Comparison of ENCODE assay signal across 8 cellular contexts in the genomic region with DNA sequence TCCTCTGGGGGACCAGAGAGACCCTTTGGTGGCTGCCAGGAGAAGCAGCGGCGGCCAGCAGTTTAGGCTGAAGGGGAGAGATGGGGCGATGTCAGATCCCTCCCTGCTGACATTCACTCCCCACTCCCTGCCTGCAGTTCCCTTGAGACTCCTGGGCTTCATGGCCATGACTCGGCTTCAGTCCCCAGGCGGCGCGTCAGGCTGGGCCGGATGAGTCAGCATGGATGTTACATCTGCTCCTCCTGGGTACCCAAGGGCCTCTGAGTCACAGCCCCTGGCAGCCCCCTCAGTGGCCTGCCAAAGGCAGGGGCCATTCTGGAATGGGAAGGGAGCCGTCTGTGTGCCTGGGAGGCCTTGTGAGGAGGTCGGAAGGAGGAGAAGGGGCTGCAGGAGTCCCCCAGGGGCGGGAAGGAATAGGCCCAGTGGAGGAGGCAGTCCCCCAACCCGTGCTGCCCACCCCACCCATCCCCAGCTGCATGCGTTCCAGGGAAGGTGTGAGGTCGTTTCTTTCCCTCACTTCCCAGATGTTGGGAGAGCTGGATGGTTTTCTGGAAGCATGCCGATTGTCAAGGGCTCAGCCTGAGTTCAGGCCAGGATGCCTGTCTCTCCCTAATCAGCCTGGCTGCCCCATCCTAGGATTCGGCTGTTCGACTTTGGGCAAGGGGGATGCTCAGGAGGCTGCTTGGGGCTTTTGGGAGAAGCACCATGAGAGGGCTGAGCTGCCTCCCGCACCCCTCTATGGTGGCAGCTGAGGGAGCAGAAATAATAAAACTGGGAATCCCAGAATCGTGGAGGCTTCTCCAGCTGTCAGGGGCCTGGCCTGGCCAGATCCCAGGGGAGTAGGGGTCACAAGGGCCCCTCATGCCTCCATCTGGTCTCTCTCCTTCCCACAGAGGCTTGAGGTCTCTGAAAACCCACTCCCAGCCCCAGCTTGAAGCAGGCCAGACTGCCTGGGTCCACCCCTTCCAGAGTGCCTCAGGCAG. TPM values are rescaled to one million over a fixed set of nuclear protein-coding genes. Genes with fewer than 3 reads are reported as not detected.
DNase-seq lines count a peak whose midpoint lies in the region; ATAC-seq and TF ChIP-seq lines count a peak whose summit lies in the region.

No MANE protein-coding gene starts in this region.

- TF ChIP-seq CTCF in RWPE2 (IDR thresholded peaks at IDR 0.05; ENCODE audit: poor library complexity, severe bottlenecking) (no peak), glutamatergic neuron (IDR thresholded peaks at IDR 0.05; ENCODE audit: partially characterized antibody, unreplicated experiment) (no peak)

- 32 to 34% methylated on average over 17 to 19 of the region's 19 CpGs for WGBS in aorta, 2 donors

- peak overlapping the region; percentile 98 for H3K27ac Mint-ChIP-seq in glutamatergic neuron (ENCODE audit: unreplicated experiment)

- intact Hi-C loops in aorta (cut with DNase I): no loop called here

- DNase-seq in stimulated activated CD4-positive, alpha-beta T cell treated with anti-CD3 and anti-CD28 coated beads, Interleukin-1b, Interleukin-23, amount 100 ng/mL, for 48 hours: peak; percentile 33
- DNase-seq in stimulated activated CD4-positive, alpha-beta T cell treated with anti-CD3 and anti-CD28 coated beads, Interleukin-12 subunit alpha, Interleukin-12 subunit beta, amount 100 ng/mL, for 4 hours: no peak
- DNase-seq in RWPE2 (ENCODE audit: low spot score) (no peak), glutamatergic neuron (peak; percentile 87), aorta (peak; percentile 79 to 87), ureter (ENCODE audit: low spot score) (no peak)
- no peak for DNase-seq in activated CD4-positive, alpha-beta T cell treated with anti-CD3 and anti-CD28 coated beads for 1 hour

- no peaks in the 10 kb centered on the region for H3K27me3 ChIP-seq in RWPE2 (ENCODE audit: insufficient read depth, poor library complexity, severe bottlenecking)
- H3K27me3 ChIP-seq in aorta (ENCODE audit: control insufficient read depth in 1 of 2, insufficient read depth in 2 of 2, low read length in 1 of 2): no peaks in the 10 kb centered on the region

- peaks cover 4% of the 10 kb centered on the region for H3K36me3 Mint-ChIP-seq in glutamatergic neuron (ENCODE audit: unreplicated experiment)

- ATAC-seq in RWPE2 (ENCODE audit: low read depth) (peak; percentile 86), aorta (ENCODE audit: low FRiP score) (no peak), GM21526 (IDR thresholded peaks at IDR 0.05; ENCODE audit: low FRiP score, unreplicated experiment) (no peak)

- peaks cover 59% of the 10 kb centered on the region for H3K4me1 Mint-ChIP-seq in glutamatergic neuron (ENCODE audit: low read depth, unreplicated experiment)

- H3K9me3 Mint-ChIP-seq in glutamatergic neuron (ENCODE audit: unreplicated experiment): peaks cover 23% of the 10 kb centered on the region

- H3K27ac ChIP-seq in RWPE2 (ENCODE audit: poor library complexity, severe bottlenecking) (no peak overlapping the region), aorta (ENCODE audit: low read depth in 1 of 2, low read length in 2 of 2) (no peak overlapping the region)

- H3K27me3 Mint-ChIP-seq in glutamatergic neuron (ENCODE audit: unreplicated experiment): peaks cover 7% of the 10 kb centered on the region

- H3K36me3 ChIP-seq in RWPE2 (ENCODE audit: low read depth) (no peaks in the 10 kb centered on the region), aorta (ENCODE audit: control insufficient read depth in 1 of 2, insufficient read depth in 2 of 2, low read length in 1 of 2) (no peaks in the 10 kb centered on the region)

- H3K4me1 ChIP-seq in RWPE2 (ENCODE audit: insufficient read depth, poor library complexity, severe bottlenecking): no peaks in the 10 kb centered on the region
- H3K4me1 ChIP-seq in aorta (ENCODE audit: control insufficient read depth in 1 of 2, insufficient read depth in 2 of 2, low read length in 2 of 2): no peaks in the 10 kb centered on the region

- H3K4me3 Mint-ChIP-seq in glutamatergic neuron (ENCODE audit: unreplicated experiment): peak overlapping the region; percentile 79

- no peak overlapping the region for H3K4me3 ChIP-seq in RWPE2 (ENCODE audit: severe bottlenecking)
- H3K4me3 ChIP-seq in aorta (ENCODE audit: low read length in 2 of 2): no peak overlapping the region

- H3K9me3 ChIP-seq in RWPE2 (ENCODE audit: severe bottlenecking): no peaks in the 10 kb centered on the region
- H3K9me3 ChIP-seq in aorta (ENCODE audit: control insufficient read depth, low read length): no peaks in the 10 kb centered on the region

RNA-seq across cellular contexts. Expression of gene RHBDL3, which starts 9.7 kb away (rescaled TPM):
- total RNA-seq in glutamatergic neuron (ENCODE audit: unreplicated experiment): 124 TPM
- total RNA-seq in aorta: 1 to 10 TPM in 1 of 2 donors, under 1 TPM in 1; 0.29 to 1.0 TPM
- not detected for polyA plus RNA-seq in aorta
- 0.99 TPM for total RNA-seq in ureter

Comparison
In these comparisons a context has a peak if more than half of its experiments do, and no peak if none do; other contexts are left out.
1. DNase-seq: peak in stimulated activated CD4-positive, alpha-beta T cell treated with anti-CD3 and anti-CD28 coated beads, Interleukin-1b, Interleukin-23, amount 100 ng/mL, for 48 hours (single experiment), glutamatergic neuron (single experiment) and aorta (2 of 2); none in stimulated activated CD4-positive, alpha-beta T cell treated with anti-CD3 and anti-CD28 coated beads, Interleukin-12 subunit alpha, Interleukin-12 subunit beta, amount 100 ng/mL, for 4 hours (single experiment), RWPE2 (single experiment), activated CD4-positive, alpha-beta T cell treated with anti-CD3 and anti-CD28 coated beads for 1 hour (single experiment) and ureter (single experiment).
2. RNA of gene RHBDL3, which starts 9.7 kb away (total RNA-seq): 124 TPM in glutamatergic neuron (single experiment); 0.29 to 1.0 TPM in aorta and 0.99 TPM in ureter (single experiment); every median in the first group is over 10 times any median in the second.